In the genomic region with DNA sequence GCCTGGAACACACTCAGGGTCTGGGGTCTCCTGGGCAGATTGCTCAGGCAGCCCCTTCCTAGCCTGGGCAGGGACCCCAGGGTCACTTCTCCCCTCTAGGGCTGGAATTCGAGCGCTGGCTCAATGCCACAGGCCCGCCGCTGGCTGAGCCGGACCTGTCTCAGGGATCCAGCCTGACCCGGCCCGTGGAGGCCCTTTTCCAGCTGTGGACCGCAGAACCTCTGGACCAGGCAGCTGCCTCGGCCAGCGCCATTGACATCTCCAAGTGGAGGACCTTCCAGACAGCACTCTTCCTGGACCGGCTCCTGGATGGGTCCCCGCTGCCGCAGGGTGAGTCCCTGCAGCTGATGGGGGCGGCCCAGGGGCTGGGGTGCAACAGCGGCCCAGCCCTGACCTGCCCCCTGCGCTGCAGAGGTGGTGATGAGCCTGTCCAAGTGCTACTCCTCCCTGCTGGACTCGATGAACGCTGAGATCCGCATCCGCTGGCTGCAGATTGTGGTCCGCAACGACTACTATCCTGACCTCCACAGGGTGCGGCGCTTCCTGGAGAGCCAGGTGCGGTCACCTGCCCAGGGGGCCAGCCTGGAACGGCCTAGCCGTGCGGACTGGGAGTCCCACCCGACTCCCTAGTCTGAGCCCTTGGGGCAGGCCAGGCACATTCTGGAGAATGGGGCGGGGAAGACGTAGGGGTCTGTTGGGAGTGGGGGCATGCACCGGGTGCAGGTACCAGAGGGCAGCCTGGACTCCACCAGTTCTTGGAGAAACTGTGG, we compare ENCODE assay signal across 23 cellular contexts. TPM values are rescaled to one million over a fixed set of nuclear protein-coding genes. Genes with fewer than 3 reads are reported as not detected.
"Had no signal": no experiment of that assay in that cellular context is flagged by ENCODE, and none has a peak within 500 bp of the region (broad histone marks: within the 10 kb centered on the region; RNA-seq: fewer than 3 reads in every experiment).

No MANE protein-coding gene starts in this region.

- H3K4me3 Mint-ChIP-seq: activated CD8-positive, alpha-beta T cell treated with anti-CD3 and anti-CD28 coated beads for 36 hours; activated naive CD8-positive, alpha-beta T cell treated with anti-CD3 and anti-CD28 coated beads, Interleukin-2, amount 10 ng/mL, durations not matched to agents 7 days and 5 days had no signal

- H3K27ac Mint-ChIP-seq: activated CD8-positive, alpha-beta T cell treated with anti-CD3 and anti-CD28 coated beads for 36 hours; activated naive CD8-positive, alpha-beta T cell treated with anti-CD3 and anti-CD28 coated beads, Interleukin-2, amount 10 ng/mL, durations not matched to agents 7 days and 5 days had no signal

- DNase-seq: activated CD4-positive, alpha-beta T cell treated with anti-CD3 and anti-CD28 coated beads for 4 hours; activated CD8-positive, alpha-beta memory T cell treated with anti-CD3 and anti-CD28 coated beads, Interleukin-2, amount 50 U/mL, for 4 hours; activated CD8-positive, alpha-beta T cell treated with anti-CD3 and anti-CD28 coated beads for 36 hours; activated naive CD4-positive, alpha-beta T cell treated with anti-CD3 and anti-CD28 coated beads, Interleukin-2, amount 50 U/mL, for 16 hours; activated naive CD8-positive, alpha-beta T cell treated with anti-CD3 and anti-CD28 coated beads, Interleukin-2, amount 10 ng/mL, durations not matched to agents 7 days and 5 days; activated T-cell treated with anti-CD3 and anti-CD28 coated beads, Interleukin-2, amount 50 U/mL, for 1 hour; adrenal gland; anterior cingulate cortex; MM.1S; NCI-H1105; NCI-H1436; NCI-H1694 treated with DMSO at 0.1 percent for 48 hours; NCI-H2029 treated with DMSO at 0.1 percent for 48 hours; NCI-H345; NCI-H510A; NCI-H526 treated with DMSO at 0.1 percent for 48 hours; NCI-H82; SHP77; SW 1271 had no signal

- H3K9me3 ChIP-seq: adrenal gland, SJSA1 had no signal

- H3K27me3 ChIP-seq: adrenal gland, SJSA1 had no signal

- H3K27ac ChIP-seq: adrenal gland, SJSA1 had no signal

- H3K4me3 ChIP-seq: adrenal gland, SJSA1 had no signal

- H3K27me3 Mint-ChIP-seq: activated CD8-positive, alpha-beta T cell treated with anti-CD3 and anti-CD28 coated beads for 36 hours; activated naive CD8-positive, alpha-beta T cell treated with anti-CD3 and anti-CD28 coated beads, Interleukin-2, amount 10 ng/mL, durations not matched to agents 7 days and 5 days; IgD-negative memory B cell had no signal

- H3K9me3 Mint-ChIP-seq: activated CD8-positive, alpha-beta T cell treated with anti-CD3 and anti-CD28 coated beads for 36 hours had no signal

- ATAC-seq: activated CD4-positive, CD25-positive, alpha-beta regulatory T cell treated with anti-CD3 and anti-CD28 coated beads, Interleukin-2, amount 50 U/mL, for 24 hours; activated CD8-positive, alpha-beta T cell treated with anti-CD3 and anti-CD28 coated beads for 36 hours; SK-N-SH treated with all-trans-retinoic acid at 6 μM for 48 hours had no signal

RNA-seq across cellular contexts. Expression of a gene that starts 48.7 kb away (rescaled TPM):
- polyA plus RNA-seq: IgD-negative memory B cell had no signal
